10 cellular contexts compared by ENCODE assay signal in the genomic region with DNA sequence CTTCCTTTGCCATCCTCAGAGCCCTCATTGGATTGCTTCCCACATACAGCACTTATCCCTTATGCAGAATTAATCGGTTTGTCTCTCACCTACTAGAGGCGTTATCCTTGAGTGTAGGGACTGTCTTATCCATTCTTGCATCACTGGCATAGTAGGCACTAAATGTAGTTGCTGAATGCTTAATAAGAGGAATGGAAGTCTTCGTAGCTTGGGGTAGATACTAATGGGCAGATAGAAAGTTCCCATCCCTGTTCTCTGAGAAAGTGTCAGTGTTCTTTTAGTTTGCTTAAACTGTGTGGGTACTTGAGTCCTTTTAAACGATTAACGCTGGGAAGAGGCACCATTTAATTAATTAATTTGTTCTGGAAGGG. TPM values are rescaled to one million over a fixed set of nuclear protein-coding genes. Genes with fewer than 3 reads are reported as not detected.
A peak's percentile ranks its signal among the peaks of the same experiment; 100 is the strongest.
DNase-seq lines count a peak whose midpoint lies in the region; ATAC-seq and TF ChIP-seq lines count a peak whose summit lies in the region.
"Had no signal": no experiment of that assay in that cellular context is flagged by ENCODE, and none has a peak within 500 bp of the region (broad histone marks: within the 10 kb centered on the region; RNA-seq: fewer than 3 reads in every experiment).

No MANE protein-coding gene starts in this region.

- no peak for TF ChIP-seq EP300 in transverse colon (IDR thresholded peaks at IDR 0.05; ENCODE audit: low read depth)

- H3K36me3 Mint-ChIP-seq in activated T-cell treated with anti-CD3 and anti-CD28 coated beads, Interleukin-2, amount 50 U/mL, for 72 hours (ENCODE audit: insufficient read depth in 2 of 2): peaks cover 8 to 21% of the 10 kb centered on the region in 2 donors
- H3K36me3 Mint-ChIP-seq in activated naive CD8-positive, alpha-beta T cell treated with anti-CD3 and anti-CD28 coated beads, Interleukin-2, amount 50 U/mL, for 24 hours (ENCODE audit: low read depth): peaks cover 24% of the 10 kb centered on the region
- H3K36me3 Mint-ChIP-seq in memory B cell: peaks cover 6% of the 10 kb centered on the region

- in situ Hi-C loops in transverse colon (cut with MboI; ENCODE audit: low pct_ligation_motif_present in 1 of 4, low pct_unique_long_range_greater_than_20kb in 1 of 4, low sequenced_read_pairs in 3 of 4): loop anchor here in 2 of 4 donors (10.0 to 25.0 kb wide), 2 partner anchors 63 to 170 kb away; no protein-coding TSS in a partner anchor

- H3K9me3 ChIP-seq in transverse colon: no peaks in the 10 kb centered on the region
- H3K9me3 ChIP-seq: HAP-1 had no signal

- no peaks in the 10 kb centered on the region for H3K36me3 ChIP-seq in transverse colon
- H3K36me3 ChIP-seq: HAP-1 had no signal

- intact Hi-C loops in transverse colon (cut with DNase I; ENCODE audit: low total_unique reads): loop anchor here (10.0 kb wide), 2 partner anchors 63 to 173 kb away; no protein-coding TSS in a partner anchor

- H3K27ac Mint-ChIP-seq in activated T-cell treated with anti-CD3 and anti-CD28 coated beads, Interleukin-2, amount 50 U/mL, for 72 hours: peak overlapping the region; percentile 93
- peak overlapping the region; percentile 94 for H3K27ac Mint-ChIP-seq in activated naive CD8-positive, alpha-beta T cell treated with anti-CD3 and anti-CD28 coated beads, Interleukin-2, amount 50 U/mL, for 24 hours
- H3K27ac Mint-ChIP-seq in memory B cell: peak overlapping the region; percentile 93

- TF ChIP-seq CTCF in transverse colon (IDR thresholded peaks at IDR 0.05): no peak

- peak overlapping the region; percentile 86 to 94 for H3K4me3 Mint-ChIP-seq in activated T-cell treated with anti-CD3 and anti-CD28 coated beads, Interleukin-2, amount 50 U/mL, for 72 hours
- H3K4me3 Mint-ChIP-seq in activated naive CD8-positive, alpha-beta T cell treated with anti-CD3 and anti-CD28 coated beads, Interleukin-2, amount 50 U/mL, for 24 hours: peak overlapping the region; percentile 86
- H3K4me3 Mint-ChIP-seq in memory B cell: peak overlapping the region; percentile 90

- H3K4me1 Mint-ChIP-seq in activated T-cell treated with anti-CD3 and anti-CD28 coated beads, Interleukin-2, amount 50 U/mL, for 72 hours (ENCODE audit: low read depth): peaks cover 65% of the 10 kb centered on the region
- H3K4me1 Mint-ChIP-seq in activated naive CD8-positive, alpha-beta T cell treated with anti-CD3 and anti-CD28 coated beads, Interleukin-2, amount 50 U/mL, for 24 hours: peaks cover 61% of the 10 kb centered on the region
- peaks cover 30% of the 10 kb centered on the region for H3K4me1 Mint-ChIP-seq in memory B cell

- H3K27ac ChIP-seq in transverse colon: peak overlapping the region; percentile 96 to 100 (median 98)

- H3K4me1 ChIP-seq in transverse colon: peaks cover 18 to 56% (median 31%) of the 10 kb centered on the region in 4 donors

- TF ChIP-seq POLR2A in transverse colon (IDR thresholded peaks at IDR 0.05): no peak

- H3K27me3 Mint-ChIP-seq in activated T-cell treated with anti-CD3 and anti-CD28 coated beads, Interleukin-2, amount 50 U/mL, for 72 hours (ENCODE audit: low read depth): no peaks in the 10 kb centered on the region
- H3K27me3 Mint-ChIP-seq in activated naive CD8-positive, alpha-beta T cell treated with anti-CD3 and anti-CD28 coated beads, Interleukin-2, amount 50 U/mL, for 24 hours: no peaks in the 10 kb centered on the region
- H3K27me3 Mint-ChIP-seq in memory B cell: no peaks in the 10 kb centered on the region

- WGBS in transverse colon (ENCODE audit: low coverage in 1 of 2), 2 donors: 45 to 70% methylated on average over 5 of the region's 5 CpGs

- no peak for DNase-seq in activated T-cell treated with anti-CD3 and anti-CD28 coated beads, Interleukin-2, amount 50 U/mL, for 72 hours
- DNase-seq in activated T-cell treated with anti-CD3 and anti-CD28 coated beads, Interleukin-2, amount 50 U/mL, for 1 hour: no peak
- DNase-seq in activated naive CD8-positive, alpha-beta T cell treated with anti-CD3 and anti-CD28 coated beads, Interleukin-2, amount 50 U/mL, for 24 hours: no peak
- DNase-seq in memory B cell (ENCODE audit: low spot score in 2 of 2) (no peak), transverse colon (no peak), pons (ENCODE audit: low spot score) (no peak)
- DNase-seq: NCI-H748 treated with DMSO at 0.1 percent for 48 hours had no signal

- peak overlapping the region in 3 of 4 donors; percentile 67 to 92 (median 81) for H3K4me3 ChIP-seq in transverse colon
- H3K4me3 ChIP-seq: HAP-1 had no signal

- ATAC-seq in activated T-cell treated with anti-CD3 and anti-CD28 coated beads, Interleukin-2, amount 50 U/mL, for 72 hours (replicated peaks in 1 of 2): no peak
- no peak for ATAC-seq in activated naive CD8-positive, alpha-beta T cell treated with anti-CD3 and anti-CD28 coated beads, Interleukin-2, amount 50 U/mL, for 24 hours
- ATAC-seq in memory B cell (ENCODE audit: low read depth) (no peak), HG02588 (IDR thresholded peaks at IDR 0.05; ENCODE audit: unreplicated experiment) (no peak), HG03280 (IDR thresholded peaks at IDR 0.05; ENCODE audit: unreplicated experiment) (no peak)

- no peaks in the 10 kb centered on the region for H3K27me3 ChIP-seq in transverse colon

- H3K9me3 Mint-ChIP-seq in activated T-cell treated with anti-CD3 and anti-CD28 coated beads, Interleukin-2, amount 50 U/mL, for 72 hours: peaks cover 0 to 2% of the 10 kb centered on the region in 2 donors
- no peaks in the 10 kb centered on the region for H3K9me3 Mint-ChIP-seq in activated naive CD8-positive, alpha-beta T cell treated with anti-CD3 and anti-CD28 coated beads, Interleukin-2, amount 50 U/mL, for 24 hours
- no peaks in the 10 kb centered on the region for H3K9me3 Mint-ChIP-seq in memory B cell

RNA-seq across cellular contexts. Expression of gene MBNL1, which starts 1.4 kb away (rescaled TPM):
- 100 to 1,000 TPM; 299 to 323 TPM for total RNA-seq in activated T-cell treated with anti-CD3 and anti-CD28 coated beads, Interleukin-2, amount 50 U/mL, for 72 hours
- 100 to 1,000 TPM; 232 to 658 (median 509) TPM for total RNA-seq in transverse colon
